ENCODE assay signal across 8 cellular contexts in the genomic region with DNA sequence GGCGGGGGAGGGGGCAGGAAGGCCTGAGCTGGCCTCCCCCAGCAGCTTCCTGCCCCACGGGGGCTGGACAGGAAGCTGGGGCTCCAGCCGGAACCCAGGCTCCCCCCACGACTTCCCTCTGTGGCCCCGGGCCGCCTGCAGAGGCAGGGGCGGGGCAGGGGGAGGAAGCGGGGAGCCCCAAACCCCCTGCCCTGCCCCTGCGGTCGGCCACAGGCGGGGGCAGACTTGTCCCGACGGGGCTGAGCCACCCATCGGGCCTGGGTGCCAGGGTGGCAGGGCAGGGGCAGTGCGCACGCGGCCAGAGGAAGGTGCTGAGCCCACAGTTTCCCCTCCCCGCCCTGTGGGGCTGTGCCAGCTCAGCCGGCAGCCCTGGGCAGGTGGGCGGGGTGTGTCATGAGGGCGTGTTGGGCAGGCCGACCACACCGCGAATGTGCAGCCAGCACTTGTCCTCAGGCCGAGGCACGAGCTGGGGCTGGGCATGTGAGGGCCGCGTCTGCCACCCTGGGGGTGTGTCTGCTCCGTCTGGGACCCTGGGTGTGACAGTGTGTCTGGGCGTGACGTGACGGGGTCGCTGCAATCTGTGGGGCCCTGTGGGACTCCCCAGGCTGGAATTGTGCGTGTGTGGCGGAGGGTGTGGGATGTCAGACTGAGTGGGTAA. TPM values are rescaled to one million over a fixed set of nuclear protein-coding genes. Genes with fewer than 3 reads are reported as not detected.
A peak's percentile ranks its signal among the peaks of the same experiment; 100 is the strongest.
DNase-seq lines count a peak whose midpoint lies in the region; ATAC-seq, FAIRE-seq and TF ChIP-seq lines count a peak whose summit lies in the region.

No MANE protein-coding gene starts in this region.

- H3K4me3 ChIP-seq in GM12878, result peak overlapping the region; percentile 77

- under 1% methylated on average over 31 of the region's 35 CpGs for WGBS in GM12878 (ENCODE audit: insufficient coverage, insufficient replicate concordance, low lambda C conversion rate, missing lambda C conversion rate)

- TF ChIP-seq POLR2A in GM12878 (IDR thresholded peaks at IDR 0.05; ENCODE audit: low read depth, low read length), result peak; percentile 78

- ATAC-seq in GM19025 (IDR thresholded peaks at IDR 0.05; ENCODE audit: low read depth, unreplicated experiment) (peak; percentile 63), HG03439 (IDR thresholded peaks at IDR 0.05; ENCODE audit: unreplicated experiment) (peak; percentile 50), GM12878 (peak; percentile 86)

- peak overlapping the region; percentile 93 for H3K27ac ChIP-seq in GM12878 (ENCODE audit: control insufficient read depth, insufficient read depth)

- no peak for TF ChIP-seq EP300 in GM12878 (IDR thresholded peaks at IDR 0.05; ENCODE audit: borderline replicate concordance in 1 of 2, control insufficient read depth in 1 of 2, low read depth in 2 of 2, low read length in 2 of 2)

- RAD21 ChIA-PET in GM12878 (lab: Charles Lee; ENCODE audit: unreplicated experiment), result interaction anchor here (0.9 to 2.8 kb wide), 11 partner anchors 8 to 124 kb away, joined by 3 to 26 read pairs (median 5); a partner anchor contains a TSS

- CTCF ChIA-PET in GM12878 (lab: Yijun Ruan, JAX), result interaction anchor here (0.8 to 2.1 kb wide), 8 partner anchors 19 to 236 kb away, joined by 3 to 10 read pairs (median 3); a partner anchor contains a TSS

- peak; percentile 86 for DNase-seq in A172 (ENCODE audit: low spot score)
- peak; percentile 20 for DNase-seq in T1000 (lab: John Stamatoyannopoulos, UW)
- DNase-seq in GM12878 (ENCODE audit: low read depth, low spot score), result no peak
- DNase-seq in left kidney (ENCODE audit: low read depth, low spot score), result peak; percentile 51
- peak; percentile 80 to 86 for DNase-seq in stimulated activated CD4-positive, alpha-beta T cell treated with anti-CD3 and anti-CD28 coated beads, Interleukin-4, amount 100 ng/mL, for 4 hours
- DNase-seq in DMS114 treated with DMSO at 0.1 percent for 48 hours (lab: John Stamatoyannopoulos, UW; ENCODE audit: unreplicated experiment), result no peak

- H3K9ac ChIP-seq in GM12878 (ENCODE audit: control insufficient read depth, insufficient read depth, low read length), result peak overlapping the region; percentile 75

- H3K4me2 ChIP-seq in GM12878 (ENCODE audit: control insufficient read depth, insufficient read depth), result peak overlapping the region; percentile 93

- intact Hi-C loops in GM12878 (cut with micrococcal nuclease; ENCODE audit: unreplicated experiment), result loop anchor here (2.0 kb wide), 1 partner anchor 23 kb away; no protein-coding TSS in a partner anchor

- SMC1A ChIA-PET in GM12878 (lab: Charles Lee; ENCODE audit: uncharacterized antibody, unreplicated experiment), result interaction anchor here (0.5 to 1.8 kb wide), 12 partner anchors 17 to 226 kb away, joined by 3 to 5 read pairs (median 4); a partner anchor contains a TSS

- no peaks in the 10 kb centered on the region for H3K27me3 ChIP-seq in GM12878 (replicated peaks in 1 of 2; ENCODE audit: control insufficient read depth in 2 of 2, insufficient read depth in 2 of 2, low read length in 1 of 2)

- H2AFZ ChIP-seq in GM12878 (ENCODE audit: control insufficient read depth, low read depth, low read length), result peak overlapping the region; percentile 49

- peaks cover 10% of the 10 kb centered on the region for H3K79me2 ChIP-seq in GM12878 (ENCODE audit: control insufficient read depth, insufficient read depth, low read length)

- TF ChIP-seq RAD21 in GM12878 (IDR thresholded peaks at IDR 0.05; ENCODE audit: insufficient read depth, low read depth, low read length), result no peak

- no peaks in the 10 kb centered on the region for H3K9me3 ChIP-seq in GM12878 (replicated peaks; ENCODE audit: control insufficient read depth, insufficient read depth, low read length)

- FAIRE-seq in GM12878 (lab: Jason Lieb, UNC), result no peak

- no peak for TF ChIP-seq CTCF in GM12878 (IDR thresholded peaks at IDR 0.05 in 2 of 3, conservative IDR thresholded peaks at IDR 0.05 in 1 of 3; ENCODE audit: control insufficient read depth in 2 of 3, extremely low read depth in 1 of 3, insufficient read depth in 1 of 3, low read depth in 3 of 3, low read length in 3 of 3)

- H3K36me3 ChIP-seq in GM12878 (ENCODE audit: control insufficient read depth in 2 of 2, insufficient read depth in 2 of 2, low read length in 1 of 2), result peaks cover 9 to 29% of the 10 kb centered on the region in 2 experiments

- peaks cover 37% of the 10 kb centered on the region for H3K4me1 ChIP-seq in GM12878 (ENCODE audit: control insufficient read depth, insufficient read depth, low read length)

- no peaks in the 10 kb centered on the region for H4K20me1 ChIP-seq in GM12878 (ENCODE audit: control insufficient read depth, insufficient read depth)

- no TSS peak for BruUV-seq in GM12878 (replicated peaks; lab: Mats Ljungman, UMichigan)

- in situ Hi-C loops in GM12878 (cut with MboI), result no loop called here

- POLR2A ChIA-PET in GM12878 (lab: Charles Lee), result interaction anchor here (0.8 to 1.6 kb wide), 6 partner anchors 19 to 41 kb away, joined by 3 to 5 read pairs (median 4); a partner anchor contains a TSS

RNA-seq across cellular contexts. Expression of a gene that starts 17.7 kb away (rescaled TPM):
- total RNA-seq in A172 (2014; rRNA removed; shearing (Covaris generic)), result 8.3 and 8.9 TPM in 2 replicates
- 17.5 and 19.3 TPM in 2 replicates for total RNA-seq in GM12878 (2013; cell fraction: nucleolus; rRNA removed)
- total RNA-seq in GM12878 (2014; rRNA removed) (14.4 and 18.3 TPM in 2 replicates), GM12878 (2014; rRNA removed; fragmentation: Illumina TruSeq; extraction: Trizol) (7.0 and 8.8 TPM in 2 replicates), GM12878 (2021) (32.9 and 34.1 TPM in 2 replicates)
- 8.9 TPM for polyA plus RNA-seq in GM12878 (2011; ENCODE audit: low read depth)
- polyA plus RNA-seq in GM12878 (2011; rRNA removed) (4.3 and 9.2 TPM in 2 replicates), GM12878 (2014; fragmentation: Illumina TruSeq; extraction: Trizol) (11.0 and 19.4 TPM in 2 replicates), GM12878 (2014; fragmentation: Nextera tagmentation; extraction: Ambion mirVana) (1 to 10 TPM; 1.8 to 2.4 TPM), GM12878 (2014; rRNA removed) (24.4 and 28.1 TPM in 2 replicates), GM12878 (2016; fragmentation: Nextera tagmentation; extraction: Ambion mirVana) (10 to 100 TPM; 27.3 to 29.5 TPM)
- polyA plus RNA-seq in GM12878 (2011; cell fraction: cytosol; rRNA removed), result 11.4 and 12.1 TPM in 2 replicates
- polyA plus RNA-seq in GM12878 (2011; cell fraction: nucleus; rRNA removed), result 9.0 and 12.7 TPM in 2 replicates
- 17.3 and 22.2 TPM in 2 replicates for polyA plus RNA-seq in GM12878 (2012)
- 6.9 and 14.5 TPM in 2 replicates for polyA minus RNA-seq in GM12878 (2011; rRNA and poly(A)+ RNA removed)
- polyA minus RNA-seq in GM12878 (2011; cell fraction: cytosol; rRNA and poly(A)+ RNA removed), result 6.1 and 8.8 TPM in 2 replicates
- polyA minus RNA-seq in GM12878 (2011; cell fraction: nucleus; rRNA and poly(A)+ RNA removed), result 5.0 and 12.9 TPM in 2 replicates

RNA-seq across cellular contexts. Expression of a gene that starts 26.1 kb away (rescaled TPM):
- total RNA-seq in A172 (2014; rRNA removed; shearing (Covaris generic)), result 13.6 and 18.3 TPM in 2 replicates
- total RNA-seq in GM12878 (2013; cell fraction: nucleolus; rRNA removed), result 51.1 and 51.2 TPM in 2 replicates
- total RNA-seq in GM12878 (2014; rRNA removed) (10.4 and 14.5 TPM in 2 replicates), GM12878 (2014; rRNA removed; fragmentation: Illumina TruSeq; extraction: Trizol) (14.2 and 14.4 TPM in 2 replicates), GM12878 (2021) (117 and 120 TPM in 2 replicates)
- 36.8 TPM for polyA plus RNA-seq in GM12878 (2011; ENCODE audit: low read depth)
- polyA plus RNA-seq in GM12878 (2011; rRNA removed) (3.6 and 5.9 TPM in 2 replicates), GM12878 (2014; fragmentation: Illumina TruSeq; extraction: Trizol) (10.0 and 24.3 TPM in 2 replicates), GM12878 (2014; fragmentation: Nextera tagmentation; extraction: Ambion mirVana) (under 1 TPM; 0.23 to 0.37 TPM), GM12878 (2014; rRNA removed) (33.3 and 48.2 TPM in 2 replicates), GM12878 (2016; fragmentation: Nextera tagmentation; extraction: Ambion mirVana) (1 to 10 TPM; 7.1 to 7.5 TPM)
- 17.2 and 17.9 TPM in 2 replicates for polyA plus RNA-seq in GM12878 (2011; cell fraction: cytosol; rRNA removed)
- 29.4 and 38.3 TPM in 2 replicates for polyA plus RNA-seq in GM12878 (2011; cell fraction: nucleus; rRNA removed)
- 75.0 and 80.1 TPM in 2 replicates for polyA plus RNA-seq in GM12878 (2012)
- 13.9 and 21.5 TPM in 2 replicates for polyA minus RNA-seq in GM12878 (2011; rRNA and poly(A)+ RNA removed)
- polyA minus RNA-seq in GM12878 (2011; cell fraction: cytosol; rRNA and poly(A)+ RNA removed), result 36.7 and 56.1 TPM in 2 replicates
- polyA minus RNA-seq in GM12878 (2011; cell fraction: nucleus; rRNA and poly(A)+ RNA removed), result 11.5 and 21.3 TPM in 2 replicates

RNA-seq across cellular contexts. Expression of a gene that starts 36.3 kb away (rescaled TPM):
- 4.5 and 13.5 TPM in 2 replicates for total RNA-seq in A172 (2014; rRNA removed; shearing (Covaris generic))
- 1.0 and 1.8 TPM in 2 replicates for total RNA-seq in GM12878 (2013; cell fraction: nucleolus; rRNA removed)
- total RNA-seq in GM12878 (2014; rRNA removed) (4.6 and 6.0 TPM in 2 replicates), GM12878 (2014; rRNA removed; fragmentation: Illumina TruSeq; extraction: Trizol) (2.3 and 3.3 TPM in 2 replicates), GM12878 (2021) (5.0 and 5.5 TPM in 2 replicates)
- polyA plus RNA-seq in GM12878 (2011; ENCODE audit: low read depth), result 4.6 TPM
- polyA plus RNA-seq in GM12878 (2011; rRNA removed) (3.7 and 8.3 TPM in 2 replicates), GM12878 (2014; fragmentation: Illumina TruSeq; extraction: Trizol) (0.25 and 2.4 TPM in 2 replicates), GM12878 (2014; fragmentation: Nextera tagmentation; extraction: Ambion mirVana) (1 to 10 TPM; 2.5 to 5.0 TPM), GM12878 (2014; rRNA removed) (5.5 and 6.3 TPM in 2 replicates), GM12878 (2016; fragmentation: Nextera tagmentation; extraction: Ambion mirVana) (10 to 100 TPM; 10.8 to 12.4 TPM)
- polyA plus RNA-seq in GM12878 (2011; cell fraction: cytosol; rRNA removed), result 10.3 and 13.3 TPM in 2 replicates
- 8.9 and 9.8 TPM in 2 replicates for polyA plus RNA-seq in GM12878 (2011; cell fraction: nucleus; rRNA removed)
- 5.4 and 8.6 TPM in 2 replicates for polyA plus RNA-seq in GM12878 (2012)
- 3.1 and 4.7 TPM in 2 replicates for polyA minus RNA-seq in GM12878 (2011; rRNA and poly(A)+ RNA removed)
- polyA minus RNA-seq in GM12878 (2011; cell fraction: cytosol; rRNA and poly(A)+ RNA removed), result 1.9 and 3.6 TPM in 2 replicates
- 1.9 and 2.4 TPM in 2 replicates for polyA minus RNA-seq in GM12878 (2011; cell fraction: nucleus; rRNA and poly(A)+ RNA removed)

RNA-seq across cellular contexts. Expression of a gene that starts 48.7 kb away (rescaled TPM):
- 0.98 and 2.1 TPM in 2 replicates for total RNA-seq in A172 (2014; rRNA removed; shearing (Covaris generic))
- 9.0 and 12.0 TPM in 2 replicates for total RNA-seq in GM12878 (2013; cell fraction: nucleolus; rRNA removed)
- total RNA-seq in GM12878 (2014; rRNA removed), result 3.2 and 4.4 TPM in 2 replicates
- total RNA-seq in GM12878 (2014; rRNA removed; fragmentation: Illumina TruSeq; extraction: Trizol), result 2.1 and 3.0 TPM in 2 replicates
- total RNA-seq in GM12878 (2021), result 1.8 and 3.1 TPM in 2 replicates
- 3.1 TPM for polyA plus RNA-seq in GM12878 (2011; ENCODE audit: low read depth)
- polyA plus RNA-seq in GM12878 (2011; rRNA removed), result 1.6 and 2.9 TPM in 2 replicates
- 4.0 and 5.1 TPM in 2 replicates for polyA plus RNA-seq in GM12878 (2011; cell fraction: cytosol; rRNA removed)
- 14.4 and 16.6 TPM in 2 replicates for polyA plus RNA-seq in GM12878 (2011; cell fraction: nucleus; rRNA removed)
- 7.3 and 7.5 TPM in 2 replicates for polyA plus RNA-seq in GM12878 (2012)
- 1.6 and 2.5 TPM in 2 replicates for polyA plus RNA-seq in GM12878 (2014; fragmentation: Illumina TruSeq; extraction: Trizol)
- polyA plus RNA-seq in GM12878 (2014; fragmentation: Nextera tagmentation; extraction: Ambion mirVana), result 1 to 10 TPM; 1.6 to 2.1 TPM
- polyA plus RNA-seq in GM12878 (2014; rRNA removed), result 5.2 and 5.5 TPM in 2 replicates
- 1 to 10 TPM; 1.5 to 1.9 TPM for polyA plus RNA-seq in GM12878 (2016; fragmentation: Nextera tagmentation; extraction: Ambion mirVana)
- polyA minus RNA-seq in GM12878 (2011; rRNA and poly(A)+ RNA removed), result 5.2 and 5.3 TPM in 2 replicates
- polyA minus RNA-seq in GM12878 (2011; cell fraction: cytosol; rRNA and poly(A)+ RNA removed), result 2.3 and 3.4 TPM in 2 replicates
- polyA minus RNA-seq in GM12878 (2011; cell fraction: nucleus; rRNA and poly(A)+ RNA removed), result 4.7 and 7.5 TPM in 2 replicates

Comparison
In these comparisons a context has a peak if more than half of its experiments do, and no peak if none do; other contexts are left out.
1. DNase-seq: peak in A172 (single experiment), T1000 (single experiment), left kidney (single experiment) and stimulated activated CD4-positive, alpha-beta T cell treated with anti-CD3 and anti-CD28 coated beads, Interleukin-4, amount 100 ng/mL, for 4 hours (2 of 2); none in GM12878 (single experiment) and DMS114 treated with DMSO at 0.1 percent for 48 hours (single experiment).
2. Peak in every context shown above with its lines, with median percentiles within 50 percentile points of each other: ATAC-seq.